In genomic region chr3:11933529-11933928, GRCh38 we compare ENCODE assay signal across 36 cellular contexts.
"Had no signal": no experiment of that assay in that cellular context is flagged by ENCODE, and none has a peak within 500 bp of the region (broad histone marks: within the 10 kb centered on the region; RNA-seq: fewer than 3 reads in every experiment).

No MANE protein-coding gene starts in this region.

- H3K9me3 Mint-ChIP-seq: activated B cell treated with CpG ODN at 0.5 μM for 24 hours; activated CD4-positive, alpha-beta memory T cell treated with anti-CD3 and anti-CD28 coated beads for 36 hours; activated CD4-positive, alpha-beta T cell treated with anti-CD3 and anti-CD28 coated beads, Interleukin-2, amount 10 ng/mL, durations not matched to agents 24 days and 14 days; activated CD8-positive, alpha-beta T cell treated with anti-CD3 and anti-CD28 coated beads for 36 hours; activated naive CD4-positive, alpha-beta T cell treated with anti-CD3 and anti-CD28 coated beads for 36 hours; activated naive CD4-positive, alpha-beta T cell treated with anti-CD3 and anti-CD28 coated beads, Interleukin-2, amount 50 U/mL, for 72 hours; activated naive CD8-positive, alpha-beta T cell treated with anti-CD3 and anti-CD28 coated beads for 36 hours; activated T-cell treated with anti-CD3 and anti-CD28 coated beads, Interleukin-2, amount 50 U/mL, for 4 hours; activated T-cell treated with anti-CD3 and anti-CD28 coated beads, Interleukin-2, amount 50 U/mL, for 72 hours; activated T-helper 1 cell treated with anti-CD3 and anti-CD28 coated beads, Interleukin-12 subunit alpha, Interleukin-12 subunit beta, Interleukin-2, Interleukin-4 antibody, amounts not matched to agents 30 ng/mL and 10 ng/mL and 1 ng/mL, durations not matched to agents 14 hours and 24 hours and 36 hours; activated T-helper 17 cell treated with anti-CD3 and anti-CD28 coated beads, Interleukin-2, amount 50 U/mL, for 72 hours; T-helper 1 cell treated with Interleukin-12 subunit alpha and Interleukin-12 subunit beta and Interleukin-4 antibody, amounts not matched to agents 30 μg/mL and 1 μg/mL, for 36 hours had no signal

- H3K27ac ChIP-seq: adrenal gland, body of pancreas, brain microvascular endothelial cell, breast epithelium, VCaP had no signal

- H3K27ac Mint-ChIP-seq: activated B cell treated with CpG ODN at 0.5 μM for 24 hours; activated CD4-positive, alpha-beta memory T cell treated with anti-CD3 and anti-CD28 coated beads for 36 hours; activated CD4-positive, alpha-beta T cell treated with anti-CD3 and anti-CD28 coated beads, Interleukin-2, amount 10 ng/mL, durations not matched to agents 24 days and 14 days; activated CD8-positive, alpha-beta memory T cell treated with anti-CD3 and anti-CD28 coated beads, Interleukin-2, amount 10 ng/mL, durations not matched to agents 7 days and 5 days; activated CD8-positive, alpha-beta T cell treated with anti-CD3 and anti-CD28 coated beads for 36 hours; activated naive CD4-positive, alpha-beta T cell treated with anti-CD3 and anti-CD28 coated beads for 36 hours; activated naive CD4-positive, alpha-beta T cell treated with anti-CD3 and anti-CD28 coated beads, Interleukin-2, amount 50 U/mL, for 72 hours; activated naive CD8-positive, alpha-beta T cell treated with anti-CD3 and anti-CD28 coated beads for 36 hours; activated T-cell treated with anti-CD3 and anti-CD28 coated beads, Interleukin-2, amount 50 U/mL, for 72 hours; activated T-helper 1 cell treated with anti-CD3 and anti-CD28 coated beads, Interleukin-12 subunit alpha, Interleukin-12 subunit beta, Interleukin-2, Interleukin-4 antibody, amounts not matched to agents 30 ng/mL and 10 ng/mL and 1 ng/mL, durations not matched to agents 14 hours and 24 hours and 36 hours; activated T-helper 17 cell treated with anti-CD3 and anti-CD28 coated beads, Interleukin-2, amount 50 U/mL, for 72 hours; T-helper 1 cell treated with Interleukin-12 subunit alpha and Interleukin-12 subunit beta and Interleukin-4 antibody, amounts not matched to agents 30 μg/mL and 1 μg/mL, for 36 hours; T-helper 2 cell treated with Interferon-gamma antibody and Interleukin-4, amounts not matched to agents 5 μg/mL and 100 μg/mL, for 36 hours had no signal

- H3K4me1 Mint-ChIP-seq: activated B cell treated with CpG ODN at 0.5 μM for 24 hours; activated CD4-positive, alpha-beta T cell treated with anti-CD3 and anti-CD28 coated beads, Interleukin-2, amount 10 ng/mL, durations not matched to agents 24 days and 14 days; activated CD8-positive, alpha-beta memory T cell treated with anti-CD3 and anti-CD28 coated beads, Interleukin-2, amount 10 ng/mL, durations not matched to agents 7 days and 5 days; activated naive CD8-positive, alpha-beta T cell treated with anti-CD3 and anti-CD28 coated beads for 36 hours; activated T-helper 17 cell treated with anti-CD3 and anti-CD28 coated beads, Interleukin-2, amount 50 U/mL, for 72 hours had no signal

- FAIRE-seq: astrocyte, TTC549 had no signal

- H3K36me3 Mint-ChIP-seq: activated CD4-positive, alpha-beta memory T cell treated with anti-CD3 and anti-CD28 coated beads for 36 hours; activated CD8-positive, alpha-beta memory T cell treated with anti-CD3 and anti-CD28 coated beads, Interleukin-2, amount 10 ng/mL, durations not matched to agents 7 days and 5 days; activated naive CD4-positive, alpha-beta T cell treated with anti-CD3 and anti-CD28 coated beads, Interleukin-2, amount 50 U/mL, for 72 hours; activated naive CD8-positive, alpha-beta T cell treated with anti-CD3 and anti-CD28 coated beads for 36 hours had no signal

- H3K4me3 Mint-ChIP-seq: activated B cell treated with CpG ODN at 0.5 μM for 24 hours; activated CD4-positive, alpha-beta memory T cell treated with anti-CD3 and anti-CD28 coated beads for 36 hours; activated CD4-positive, alpha-beta T cell treated with anti-CD3 and anti-CD28 coated beads, Interleukin-2, amount 10 ng/mL, durations not matched to agents 24 days and 14 days; activated CD8-positive, alpha-beta memory T cell treated with anti-CD3 and anti-CD28 coated beads, Interleukin-2, amount 10 ng/mL, durations not matched to agents 7 days and 5 days; activated CD8-positive, alpha-beta T cell treated with anti-CD3 and anti-CD28 coated beads for 36 hours; activated naive CD4-positive, alpha-beta T cell treated with anti-CD3 and anti-CD28 coated beads for 36 hours; activated naive CD8-positive, alpha-beta T cell treated with anti-CD3 and anti-CD28 coated beads for 36 hours; activated T-cell treated with anti-CD3 and anti-CD28 coated beads, Interleukin-2, amount 50 U/mL, for 4 hours; activated T-cell treated with anti-CD3 and anti-CD28 coated beads, Interleukin-2, amount 50 U/mL, for 72 hours; activated T-helper 1 cell treated with anti-CD3 and anti-CD28 coated beads, Interleukin-12 subunit alpha, Interleukin-12 subunit beta, Interleukin-2, Interleukin-4 antibody, amounts not matched to agents 30 ng/mL and 10 ng/mL and 1 ng/mL, durations not matched to agents 14 hours and 24 hours and 36 hours; activated T-helper 17 cell treated with anti-CD3 and anti-CD28 coated beads, Interleukin-2, amount 50 U/mL, for 72 hours; T-helper 1 cell treated with Interleukin-12 subunit alpha and Interleukin-12 subunit beta and Interleukin-4 antibody, amounts not matched to agents 30 μg/mL and 1 μg/mL, for 36 hours; T-helper 2 cell treated with Interferon-gamma antibody and Interleukin-4, amounts not matched to agents 5 μg/mL and 100 μg/mL, for 36 hours had no signal

- DNase-seq: activated B cell treated with CpG ODN at 0.5 μM for 24 hours; activated CD4-positive, alpha-beta memory T cell treated with anti-CD3 and anti-CD28 coated beads for 36 hours; activated CD4-positive, alpha-beta T cell treated with anti-CD3 and anti-CD28 coated beads for 4 hours; activated CD4-positive, alpha-beta T cell treated with anti-CD3 and anti-CD28 coated beads, Interleukin-2, amount 10 ng/mL, durations not matched to agents 24 days and 14 days; activated CD4-positive, alpha-beta T cell treated with anti-CD3 and anti-CD28 coated beads, Interleukin-2, amount 50 U/mL, for 1 hour; activated CD4-positive, alpha-beta T cell treated with anti-CD3 and anti-CD28 coated beads, Interleukin-2, amount 50 U/mL, for 4 hours; activated CD4-positive, CD25-positive, alpha-beta regulatory T cell treated with anti-CD3 and anti-CD28 coated beads, Interleukin-2, amount 50 U/mL, for 72 hours; activated CD8-positive, alpha-beta memory T cell treated with anti-CD3 and anti-CD28 coated beads, Interleukin-2, amount 10 ng/mL, durations not matched to agents 7 days and 5 days; activated CD8-positive, alpha-beta T cell treated with anti-CD3 and anti-CD28 coated beads for 36 hours; activated effector memory CD4-positive, alpha-beta T cell treated with anti-CD3 and anti-CD28 coated beads, Interleukin-2, amount 50 U/mL, for 16 hours; activated gamma-delta T cell treated with Interleukin-2 at 50 U/mL for 16 hours; activated naive CD4-positive, alpha-beta T cell; activated naive CD4-positive, alpha-beta T cell treated with anti-CD3 and anti-CD28 coated beads for 36 hours; activated naive CD4-positive, alpha-beta T cell treated with anti-CD3 and anti-CD28 coated beads, Interleukin-2, amount 50 U/mL, for 16 hours; activated naive CD8-positive, alpha-beta T cell treated with anti-CD3 and anti-CD28 coated beads for 36 hours; activated T-cell treated with anti-CD3 and anti-CD28 coated beads for 4 hours; activated T-cell treated with anti-CD3 and anti-CD28 coated beads, Interleukin-2, amount 50 U/mL, for 1 hour; activated T-cell treated with anti-CD3 and anti-CD28 coated beads, Interleukin-2, amount 50 U/mL, for 4 hours; activated T-cell treated with anti-CD3 and anti-CD28 coated beads, Interleukin-2, amount 50 U/mL, for 72 hours; adrenal gland; amniotic stem cell; body of pancreas; brain microvascular endothelial cell; central memory CD4-positive, alpha-beta T cell; T-helper 1 cell; T-helper 2 cell; T-helper 9 cell had no signal

- H3K4me3 ChIP-seq: adrenal gland, body of pancreas, breast epithelium had no signal

- H3K27me3 Mint-ChIP-seq: activated CD4-positive, alpha-beta T cell treated with anti-CD3 and anti-CD28 coated beads, Interleukin-2, amount 10 ng/mL, durations not matched to agents 24 days and 14 days; activated T-helper 17 cell treated with anti-CD3 and anti-CD28 coated beads, Interleukin-2, amount 50 U/mL, for 72 hours had no signal
